ENCODE assay signal across 7 cellular contexts in genomic region chr18:23238152-23238531, GRCh38.
DNase-seq lines count a peak whose midpoint lies in the region; ATAC-seq, FAIRE-seq and TF ChIP-seq lines count a peak whose summit lies in the region.

No MANE protein-coding gene starts in this region.

- H4K20me1 ChIP-seq in GM12878 (ENCODE audit: control insufficient read depth, insufficient read depth) = no peaks in the 10 kb centered on the region
- no peaks in the 10 kb centered on the region for H4K20me1 ChIP-seq in SK-N-SH (ENCODE audit: insufficient read depth)

- CTCF ChIA-PET in GM12878 (lab: Yijun Ruan, JAX) (interaction anchor here (0.6 to 6.9 kb wide), 9 partner anchors 10 to 174 kb away, joined by 3 to 51 read pairs (median 4); no protein-coding TSS in a partner anchor), HEK293T (lab: Yijun Ruan, JAX) (interaction anchor here (0.8 kb wide), 1 partner anchor 399 kb away, joined by 3 read pairs; no protein-coding TSS in a partner anchor), SK-N-SH (lab: Yijun Ruan, JAX) (interaction anchor here (1.8 kb wide), 1 partner anchor 10 kb away, joined by 6 read pairs; no protein-coding TSS in a partner anchor)

- TF ChIP-seq EP300 in GM12878 (IDR thresholded peaks at IDR 0.05; ENCODE audit: borderline replicate concordance in 1 of 2, control insufficient read depth in 1 of 2, low read depth in 2 of 2, low read length in 2 of 2) (no peak), SK-N-SH (IDR thresholded peaks at IDR 0.05; ENCODE audit: borderline replicate concordance in 1 of 2, low read depth in 1 of 2, low read length in 1 of 2) (no peak)

- no peaks in the 10 kb centered on the region for H3F3A ChIP-seq in SK-N-SH (replicated peaks; ENCODE audit: insufficient read depth)

- no peak for FAIRE-seq in GM12878 (lab: Jason Lieb, UNC)

- peak overlapping the region; percentile 55 for H3K9ac ChIP-seq in GM12878 (ENCODE audit: control insufficient read depth, insufficient read depth, low read length)
- H3K9ac ChIP-seq in SK-N-SH = no peak overlapping the region

- H3K9me2 ChIP-seq in SK-N-SH = no peaks in the 10 kb centered on the region

- H3K27me3 ChIP-seq in GM12878 (replicated peaks in 1 of 2; ENCODE audit: control insufficient read depth in 2 of 2, insufficient read depth in 2 of 2, low read length in 1 of 2) = no peaks in the 10 kb centered on the region
- no peaks in the 10 kb centered on the region for H3K27me3 ChIP-seq in lower lobe of right lung (ENCODE audit: low read depth)
- H3K27me3 ChIP-seq in testis = no peaks in the 10 kb centered on the region
- H3K27me3 ChIP-seq in SK-N-SH (ENCODE audit: insufficient read depth) = no peaks in the 10 kb centered on the region

- peaks cover 4 to 6% of the 10 kb centered on the region in 2 experiments; a peak in 2 of 4 replicates for H3K36me3 ChIP-seq in GM12878 (ENCODE audit: control insufficient read depth in 2 of 2, insufficient read depth in 2 of 2, low read length in 1 of 2)
- peaks cover 7% of the 10 kb centered on the region for H3K36me3 ChIP-seq in lower lobe of right lung
- H3K36me3 ChIP-seq in testis (ENCODE audit: low read depth, missing control alignments) = no peaks in the 10 kb centered on the region
- no peaks in the 10 kb centered on the region for H3K36me3 ChIP-seq in SK-N-SH (replicated peaks in 1 of 2; ENCODE audit: control insufficient read depth in 1 of 2, insufficient read depth in 2 of 2, low read length in 1 of 2)

- H3K4me3 ChIP-seq in GM12878 (no peak overlapping the region), lower lobe of right lung (peak overlapping the region; percentile 50), testis (no peak overlapping the region), SK-N-SH (ENCODE audit: low read depth in 2 of 2, low read length in 1 of 2) (no peak overlapping the region)

- intact Hi-C loops in GM12878 (cut with micrococcal nuclease; ENCODE audit: unreplicated experiment) = loop anchor here (5.0 to 10.0 kb wide), 3 partner anchors 174 to 777 kb away; partner anchors contain the start of genes RMC1 and TTC39C
- intact Hi-C loops in lower lobe of right lung (cut with DNase I) = no loop called here
- intact Hi-C loops in testis (cut with DNase I; ENCODE audit: low total_unique reads) = no loop called here

- TF ChIP-seq CTCF in GM12878 (IDR thresholded peaks at IDR 0.05 in 2 of 3, conservative IDR thresholded peaks at IDR 0.05 in 1 of 3; ENCODE audit: control insufficient read depth in 2 of 3, extremely low read depth in 1 of 3, insufficient read depth in 1 of 3, low read depth in 3 of 3, low read length in 3 of 3) = no peak
- no peak for TF ChIP-seq CTCF in lower lobe of right lung (IDR thresholded peaks at IDR 0.05)
- no peak for TF ChIP-seq CTCF in testis (IDR thresholded peaks at IDR 0.05)
- TF ChIP-seq CTCF in SK-N-SH (IDR thresholded peaks at IDR 0.05) = no peak

- H3K27ac ChIP-seq in GM12878 (ENCODE audit: control insufficient read depth, insufficient read depth) (peak overlapping the region; percentile 76), lower lobe of right lung (peak overlapping the region; percentile 87), testis (peak overlapping the region in 1 of 2 donors; percentile 63), SK-N-SH (ENCODE audit: low read depth in 2 of 2, low read length in 1 of 2) (no peak overlapping the region)

- TF ChIP-seq POLR2A in GM12878 (IDR thresholded peaks at IDR 0.05; ENCODE audit: low read depth, low read length) = no peak
- TF ChIP-seq POLR2A in testis (IDR thresholded peaks at IDR 0.05) = no peak

- WGBS in GM12878 (ENCODE audit: insufficient coverage, insufficient replicate concordance, low lambda C conversion rate, missing lambda C conversion rate) = 78% methylated on average over 7 of the region's 7 CpGs
- 47 to 53% methylated on average over 7 of the region's 7 CpGs for WGBS in testis, 2 donors
- WGBS in SK-N-SH (ENCODE audit: low lambda C conversion rate) = 94% methylated on average over 7 of the region's 7 CpGs

- no peak for ATAC-seq in GM12878
- ATAC-seq in lower lobe of right lung = peak; percentile 59 to 78
- ATAC-seq in GM18873 (IDR thresholded peaks at IDR 0.05; ENCODE audit: low FRiP score, unreplicated experiment) = no peak

- POLR2A ChIA-PET in GM12878 (lab: Charles Lee) = interaction anchor here (0.6 to 2.9 kb wide), 2 partner anchors 10 to 21 kb away, joined by 4 to 17 read pairs; no protein-coding TSS in a partner anchor
- POLR2A ChIA-PET in HEK293T (lab: Yijun Ruan, JAX) = no interaction called here
- POLR2A ChIA-PET in SK-N-SH (lab: Yijun Ruan, JAX) = no interaction called here

- H3K4me1 ChIP-seq in GM12878 (ENCODE audit: control insufficient read depth, insufficient read depth, low read length) (peaks cover 50% of the 10 kb centered on the region), lower lobe of right lung (peaks cover 32% of the 10 kb centered on the region), testis (peaks cover 16% of the 10 kb centered on the region), SK-N-SH (ENCODE audit: control insufficient read depth in 1 of 2, insufficient read depth in 2 of 2, low read depth in 1 of 2, low read length in 1 of 2) (peaks cover 0 to 9% of the 10 kb centered on the region in 2 experiments; a peak in 1 of 4 replicates)

- RAD21 ChIA-PET in GM12878 (lab: Charles Lee; ENCODE audit: unreplicated experiment) = interaction anchor here (2.1 to 4.7 kb wide), 3 partner anchors 10 to 120 kb away, joined by 8 to 29 read pairs (median 21); no protein-coding TSS in a partner anchor

- DNase-seq in LHCN-M2 (ENCODE audit: low read depth) (peak; percentile 93), GM12878 (ENCODE audit: low read depth, low spot score) (no peak), lower lobe of right lung (no peak), testis (peak; percentile 54), HEK293T (ENCODE audit: extremely low spot score) (no peak), SK-N-SH (no peak)

- no peak for TF ChIP-seq RAD21 in GM12878 (IDR thresholded peaks at IDR 0.05; ENCODE audit: insufficient read depth, low read depth, low read length)
- no peak for TF ChIP-seq RAD21 in SK-N-SH (IDR thresholded peaks at IDR 0.05; ENCODE audit: low read length)

- SMC1A ChIA-PET in GM12878 (lab: Charles Lee; ENCODE audit: uncharacterized antibody, unreplicated experiment) = interaction anchor here (1.1 to 4.5 kb wide), 9 partner anchors 12 to 174 kb away, joined by 3 to 52 read pairs (median 4); no protein-coding TSS in a partner anchor

- in situ Hi-C loops in GM12878 (cut with MboI) = loop anchor here (5.0 kb wide), 1 partner anchor 119 kb away; no protein-coding TSS in a partner anchor

- H3K9me3 ChIP-seq in GM12878 (replicated peaks; ENCODE audit: control insufficient read depth, insufficient read depth, low read length) = no peaks in the 10 kb centered on the region
- H3K9me3 ChIP-seq in lower lobe of right lung = no peaks in the 10 kb centered on the region
- no peaks in the 10 kb centered on the region for H3K9me3 ChIP-seq in testis
- no peaks in the 10 kb centered on the region for H3K9me3 ChIP-seq in SK-N-SH

- H2AFZ ChIP-seq in GM12878 (ENCODE audit: control insufficient read depth, low read depth, low read length) (peak overlapping the region; percentile 35; the same call in 1 of the 2 replicates), SK-N-SH (ENCODE audit: low read depth) (no peak overlapping the region)

- H3K4me2 ChIP-seq in GM12878 (ENCODE audit: control insufficient read depth, insufficient read depth) (peak overlapping the region; percentile 72), SK-N-SH (no peak overlapping the region)

- H3K79me2 ChIP-seq in GM12878 (ENCODE audit: control insufficient read depth, insufficient read depth, low read length) (no peaks in the 10 kb centered on the region), SK-N-SH (ENCODE audit: insufficient read depth) (no peaks in the 10 kb centered on the region)

- BruUV-seq in GM12878 (replicated peaks; lab: Mats Ljungman, UMichigan) = TSS peak; percentile 55

TF ChIP-seq in GM12878, 131 proteins besides CTCF, POLR2A, EP300 and RAD21:
- TF ChIP-seq CBX3 (IDR thresholded peaks at IDR 0.05; ENCODE audit: borderline replicate concordance, low read depth) (no peak), SMARCA5 (IDR thresholded peaks at IDR 0.05) (0 out of 2 replicates have a peak, but pooled peaks have one; percentile 3)

TF ChIP-seq in HEK293T, 16 proteins besides CTCF, POLR2A, EP300 and RAD21:
- TF ChIP-seq ZNF384 (IDR thresholded peaks at IDR 0.05) (no peak), HDGF (IDR thresholded peaks at IDR 0.05; ENCODE audit: borderline replicate concordance) (no peak)

TF ChIP-seq in SK-N-SH, 30 proteins besides CTCF, POLR2A, EP300 and RAD21:
- TF ChIP-seq IRF3 (IDR thresholded peaks at IDR 0.05; ENCODE audit: low read depth, low read length) = no peak
- no peak for TF ChIP-seq NRF1 (IDR thresholded peaks at IDR 0.05; ENCODE audit: low read depth, low read length)
- TF ChIP-seq TAF1 (IDR thresholded peaks at IDR 0.05; ENCODE audit: borderline replicate concordance, low read depth, low read length) = no peak
- TF ChIP-seq GATA2 (CRISPR knock-in tag; IDR thresholded peaks at IDR 0.05) = no peak
- TF ChIP-seq, protein P1, sequence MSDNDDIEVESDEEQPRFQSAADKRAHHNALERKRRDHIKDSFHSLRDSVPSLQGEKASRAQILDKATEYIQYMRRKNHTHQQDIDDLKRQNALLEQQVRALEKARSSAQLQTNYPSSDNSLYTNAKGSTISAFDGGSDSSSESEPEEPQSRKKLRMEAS (IDR thresholded peaks at IDR 0.05; ENCODE audit: low read depth) = no peak
- TF ChIP-seq SIN3A (IDR thresholded peaks at IDR 0.05; ENCODE audit: borderline replicate concordance, low read depth, low read length) = no peak
TF ChIP-seq in SK-N-SH: peak in this region for 0.

Comparison
In these comparisons a context has a peak if more than half of its experiments do, and no peak if none do; other contexts are left out.
1. DNase-seq: peak in LHCN-M2 (single experiment) and testis (single experiment); none in GM12878 (single experiment), lower lobe of right lung (single experiment), HEK293T (single experiment) and SK-N-SH (single experiment).
2. ATAC-seq: peak in lower lobe of right lung (2 of 2); none in GM12878 (single experiment) and GM18873 (single experiment).
3. H3K27ac ChIP-seq: peak in GM12878 (single experiment) and lower lobe of right lung (single experiment); none in SK-N-SH (0 of 2).